8 cellular contexts compared by ENCODE assay signal in genomic region chr21:33901421-33902288, GRCh38. TPM values are rescaled to one million over a fixed set of nuclear protein-coding genes. Genes with fewer than 3 reads are reported as not detected.
DNase-seq lines count a peak whose midpoint lies in the region; ATAC-seq, FAIRE-seq and TF ChIP-seq lines count a peak whose summit lies in the region.

No MANE protein-coding gene starts in this region.

- CTCF ChIA-PET in GM10248 (lab: Yijun Ruan, JAX) = interaction anchor here (1.3 to 3.6 kb wide), 3 partner anchors 11 to 447 kb away, joined by 6 to 18 read pairs (median 7); no protein-coding TSS in a partner anchor

- no peaks in the 10 kb centered on the region for H3K27me3 ChIP-seq in bronchial epithelial cell (ENCODE audit: control insufficient read depth, insufficient read depth, low read length)

- DNase-seq in AG10803 (ENCODE audit: low read depth) (peak; percentile 74), GM10248 (ENCODE audit: extremely low spot score) (no peak), NCI-H69 (lab: John Stamatoyannopoulos, UW) (peak; percentile 75), bronchial epithelial cell (ENCODE audit: low read depth) (peak; percentile 34), lung microvascular endothelial cell (ENCODE audit: low read depth in 2 of 2) (peak; percentile 72 to 78)

- no peak for ATAC-seq in GM18870 (IDR thresholded peaks at IDR 0.05; ENCODE audit: unreplicated experiment)
- ATAC-seq in GM21423 (IDR thresholded peaks at IDR 0.05; ENCODE audit: unreplicated experiment) = no peak
- no peak for ATAC-seq in GM19351 (IDR thresholded peaks at IDR 0.05; ENCODE audit: unreplicated experiment)

- FAIRE-seq in bronchial epithelial cell (lab: Jason Lieb, UNC) = peak; percentile 43

- peaks cover 7% of the 10 kb centered on the region for H3K36me3 ChIP-seq in bronchial epithelial cell (ENCODE audit: control insufficient read depth, insufficient read depth, low read length)

- TF ChIP-seq CTCF in AG10803 (conservative IDR thresholded peaks at IDR 0.05; ENCODE audit: low read length) = peak; percentile 79
- peak; percentile 31 for TF ChIP-seq CTCF in GM10248 (IDR thresholded peaks at IDR 0.05; ENCODE audit: control extremely low read depth, extremely low read depth, low read depth, missing control alignments)
- peak; percentile 58 for TF ChIP-seq CTCF in bronchial epithelial cell (IDR thresholded peaks at IDR 0.05; ENCODE audit: insufficient read depth, low read length, severe bottlenecking)

- POLR2A ChIA-PET in GM10248 (lab: Yijun Ruan, JAX) = interaction anchor here (0.6 kb wide), 1 partner anchor 563 kb away, joined by 4 read pairs; no protein-coding TSS in a partner anchor

- H3K4me3 ChIP-seq in AG10803 (ENCODE audit: low read length) (no peak overlapping the region), bronchial epithelial cell (ENCODE audit: low read depth, low read length) (no peak overlapping the region)

RNA-seq across cellular contexts. Expression of gene ATP5PO, which starts 13.9 kb away (rescaled TPM):
- total RNA-seq in bronchial epithelial cell (160 and 341 TPM in 2 replicates), lung microvascular endothelial cell (172 and 192 TPM in 2 replicates)
